Comparison of ENCODE assay signal across 8 cellular contexts in genomic region chr2:64488050-64488974, GRCh38. TPM values are rescaled to one million over a fixed set of nuclear protein-coding genes. Genes with fewer than 3 reads are reported as not detected.
DNase-seq lines count a peak whose midpoint lies in the region; ATAC-seq lines count a peak whose summit lies in the region.

No MANE protein-coding gene starts in this region.

- H3K4me3 Mint-ChIP-seq in memory B cell, result no peak overlapping the region

- H3K4me3 ChIP-seq in HAP-1, result no peak overlapping the region

- H3K4me1 ChIP-seq in HAP-1, result peaks cover 7% of the 10 kb centered on the region

- H3K27me3 ChIP-seq in HAP-1 (ENCODE audit: low read depth), result no peaks in the 10 kb centered on the region

- no peaks in the 10 kb centered on the region for H3K36me3 Mint-ChIP-seq in memory B cell

- no peak overlapping the region for H3K27ac Mint-ChIP-seq in memory B cell

- H3K27me3 Mint-ChIP-seq in memory B cell, result peaks cover 5% of the 10 kb centered on the region

- H3K9me3 Mint-ChIP-seq in memory B cell, result no peaks in the 10 kb centered on the region

- in situ Hi-C loops in HAP-1 (cut with MboI; ENCODE audit: low sequenced_read_pairs), result loop anchor here (5.0 to 10.0 kb wide), 2 partner anchors 156 to 444 kb away; no protein-coding TSS in a partner anchor

- peak; percentile 91 for ATAC-seq in memory B cell (ENCODE audit: low read depth)
- no peak for ATAC-seq in HG03025 (IDR thresholded peaks at IDR 0.05; ENCODE audit: low FRiP score, unreplicated experiment)

- no peaks in the 10 kb centered on the region for H3K36me3 ChIP-seq in HAP-1 (replicated peaks)

- no peaks in the 10 kb centered on the region for H3K9me3 ChIP-seq in HAP-1

- DNase-seq in DMS53 (lab: John Stamatoyannopoulos, UW) (peak; percentile 80), HAP-1 (ENCODE audit: low spot score in 2 of 2) (peak; percentile 66 to 89), NCI-H345 treated with DMSO at 0.1 percent for 48 hours (lab: John Stamatoyannopoulos, UW; ENCODE audit: unreplicated experiment) (peak; percentile 70), dermis microvascular lymphatic vessel endothelial cell (ENCODE audit: low read depth in 2 of 2) (peak; percentile 34 to 66), memory B cell (ENCODE audit: low spot score in 2 of 2) (peak; percentile 81 to 89)
- DNase-seq in activated CD4-positive, alpha-beta T cell treated with anti-CD3 and anti-CD28 coated beads, Interleukin-2, amount 50 U/mL, for 24 hours (ENCODE audit: low read depth in 1 of 2, low spot score in 1 of 2), result peak; percentile 71 to 74
- peak; percentile 74 for DNase-seq in stimulated activated CD8-positive, alpha-beta memory T cell treated with anti-CD3 and anti-CD28 coated beads, Interleukin-15, amount 100 ng/mL, for 24 hours (ENCODE audit: low read depth)

- peaks cover 4% of the 10 kb centered on the region for H3K4me1 Mint-ChIP-seq in memory B cell

RNA-seq across cellular contexts. Expression of gene LGALSL, which starts 34.4 kb away (rescaled TPM):
- total RNA-seq in dermis microvascular lymphatic vessel endothelial cell, result 2.3 and 3.8 TPM in 2 replicates

RNA-seq across cellular contexts. Expression of gene AFTPH, which starts 35.8 kb away (rescaled TPM):
- 24.8 and 29.0 TPM in 2 replicates for total RNA-seq in dermis microvascular lymphatic vessel endothelial cell
